29 cellular contexts compared by ENCODE assay signal in genomic region chr12:132043770-132044467, GRCh38.
"Had no signal": no experiment of that assay in that cellular context is flagged by ENCODE, and none has a peak within 500 bp of the region (broad histone marks: within the 10 kb centered on the region; RNA-seq: fewer than 3 reads in every experiment).

No MANE protein-coding gene starts in this region.

- H3K4me3 ChIP-seq: colonic mucosa, esophagus muscularis mucosa, heart right ventricle, lower lobe of right lung, neural progenitor cell, prostate gland, right atrium auricular region, smooth muscle cell, suprapubic skin, transverse colon had no signal

- H3K36me3 ChIP-seq: neural progenitor cell had no signal

- H2AFZ ChIP-seq: neural progenitor cell had no signal

- DNase-seq: colonic mucosa; effector CD8-positive, alpha-beta T cell; endodermal cell; glutamatergic neuron; heart right ventricle; hippocampal formation; immature natural killer cell; left ventricle myocardium superior; lower lobe of right lung; mesenchymal stem cell; midbrain; naive thymus-derived CD4-positive, alpha-beta T cell; stimulated activated CD4-positive, alpha-beta T cell treated with anti-CD3 and anti-CD28 coated beads, Interleukin-12 subunit alpha, Interleukin-12 subunit beta, amount 100 ng/mL, for 4 hours; stimulated activated CD4-positive, alpha-beta T cell treated with anti-CD3 and anti-CD28 coated beads, Interleukin-1b, Interleukin-23, amount 100 ng/mL, for 48 hours; stimulated activated CD4-positive, alpha-beta T cell treated with anti-CD3 and anti-CD28 coated beads, Interleukin-4, amount 100 ng/mL, for 1 hour; stimulated activated CD8-positive, alpha-beta memory T cell treated with anti-CD3 and anti-CD28 coated beads, Interleukin-4, amount 100 ng/mL, for 48 hours; stimulated activated naive CD4-positive, alpha-beta T cell; stimulated activated naive CD8-positive, alpha-beta T cell treated with anti-CD3 and anti-CD28 coated beads, Interleukin-15, amount 100 ng/mL, for 72 hours; transverse colon had no signal

- H3K9me3 ChIP-seq: colonic mucosa, esophagus muscularis mucosa, heart right ventricle, lower lobe of right lung, prostate gland, right atrium auricular region, suprapubic skin, transverse colon had no signal

- H3K4me2 ChIP-seq: neural progenitor cell, smooth muscle cell had no signal

- H3K4me1 Mint-ChIP-seq: endodermal cell had no signal

- H3K9me3 Mint-ChIP-seq: dendritic cell treated with granulocyte-macrophage colony-stimulating factor and Interleukin-4, amounts not matched to agents 40 ng/mL and 50 ng/mL, for 4 days; immature natural killer cell; naive thymus-derived CD4-positive, alpha-beta T cell; nephron; neural progenitor cell; stimulated activated naive CD8-positive, alpha-beta T cell treated with anti-CD3 and anti-CD28 coated beads, Interleukin-15, amount 100 ng/mL, for 72 hours had no signal

- H3K27ac ChIP-seq: colonic mucosa, esophagus muscularis mucosa, foreskin keratinocyte, heart right ventricle, lower lobe of right lung, neural progenitor cell, prostate gland, right atrium auricular region, suprapubic skin, transverse colon had no signal

- H3K4me1 ChIP-seq: colonic mucosa, foreskin keratinocyte, heart right ventricle, lower lobe of right lung, neural progenitor cell, prostate gland, right atrium auricular region, suprapubic skin, transverse colon had no signal

- H3K4me3 Mint-ChIP-seq: dendritic cell treated with granulocyte-macrophage colony-stimulating factor and Interleukin-4, amounts not matched to agents 40 ng/mL and 50 ng/mL, for 4 days; endodermal cell; immature natural killer cell; naive thymus-derived CD4-positive, alpha-beta T cell; nephron; neural progenitor cell; stimulated activated naive CD8-positive, alpha-beta T cell treated with anti-CD3 and anti-CD28 coated beads, Interleukin-15, amount 100 ng/mL, for 72 hours had no signal

- H3K27me3 Mint-ChIP-seq: dendritic cell treated with granulocyte-macrophage colony-stimulating factor and Interleukin-4, amounts not matched to agents 40 ng/mL and 50 ng/mL, for 4 days; naive thymus-derived CD4-positive, alpha-beta T cell; stimulated activated naive CD8-positive, alpha-beta T cell treated with anti-CD3 and anti-CD28 coated beads, Interleukin-15, amount 100 ng/mL, for 72 hours had no signal

- H3K9ac ChIP-seq: neural progenitor cell had no signal

- H3K27me3 ChIP-seq: colonic mucosa, esophagus muscularis mucosa, foreskin keratinocyte, heart right ventricle, neural progenitor cell, right atrium auricular region, suprapubic skin, transverse colon had no signal

- ATAC-seq: heart right ventricle; left ventricle myocardium superior; lower lobe of right lung; naive thymus-derived CD4-positive, alpha-beta T cell; sciatic nerve; stimulated activated naive CD8-positive, alpha-beta T cell treated with anti-CD3 and anti-CD28 coated beads, Interleukin-15, amount 100 ng/mL, for 72 hours had no signal

- H3K27ac Mint-ChIP-seq: dendritic cell treated with granulocyte-macrophage colony-stimulating factor and Interleukin-4, amounts not matched to agents 40 ng/mL and 50 ng/mL, for 4 days; endodermal cell; immature natural killer cell; nephron; neural progenitor cell had no signal
